In the genomic region with DNA sequence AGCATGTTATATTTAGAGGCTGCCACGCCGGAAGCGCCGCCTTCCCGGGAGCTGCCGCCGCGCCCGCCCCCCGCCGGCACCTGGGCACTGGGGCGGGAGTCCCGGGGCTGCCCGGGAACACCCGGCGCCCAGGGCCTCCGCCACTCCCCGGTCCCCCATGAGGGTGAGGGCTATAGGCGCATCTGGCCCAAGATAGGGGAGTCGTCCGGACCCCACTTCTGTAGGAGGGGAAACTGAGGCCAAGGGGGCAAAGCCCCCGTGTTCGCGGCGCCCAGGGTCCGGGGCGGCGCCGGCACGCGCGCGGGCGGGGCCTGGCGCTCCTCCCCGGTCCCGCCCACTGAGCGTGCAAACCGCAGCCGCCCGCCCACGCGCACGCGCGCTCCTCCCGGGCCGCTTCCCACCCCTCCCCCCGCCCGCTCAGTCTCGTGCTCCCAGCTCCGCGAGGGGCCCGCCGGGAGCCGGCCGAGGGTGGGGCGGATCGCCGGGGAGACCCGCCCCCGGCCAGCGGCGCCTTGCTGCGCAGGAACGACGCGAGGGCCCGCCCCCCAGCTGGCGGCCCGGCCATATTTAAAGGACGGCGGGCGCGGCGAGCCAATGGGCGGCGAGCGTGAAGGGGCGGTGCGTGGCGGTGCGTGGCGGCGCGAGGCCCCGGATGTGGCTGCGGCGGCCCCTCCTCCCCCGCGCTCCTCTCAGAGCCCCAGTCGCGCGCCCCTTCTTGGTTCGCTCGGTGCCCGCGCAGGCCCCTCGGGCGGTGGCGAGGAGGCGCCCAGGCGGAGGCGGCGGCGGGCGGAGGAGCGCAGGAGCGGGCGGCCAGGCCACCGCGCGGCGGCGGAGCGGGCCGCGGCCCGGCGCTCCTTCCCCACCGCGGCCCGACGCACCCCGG, we compare ENCODE assay signal across 9 cellular contexts. TPM values are rescaled to one million over a fixed set of nuclear protein-coding genes. Genes with fewer than 3 reads are reported as not detected.
DNase-seq lines count a peak whose midpoint lies in the region; ATAC-seq, FAIRE-seq and TF ChIP-seq lines count a peak whose summit lies in the region.
"Had no signal": no experiment of that assay in that cellular context is flagged by ENCODE, and none has a peak within 500 bp of the region (broad histone marks: within the 10 kb centered on the region; RNA-seq: fewer than 3 reads in every experiment).

A gene (plus strand): TSS at position 700 of the 883 bp plus-strand sequence. CDS start 192 bp downstream, outside the sequence.

- DNase-seq in AML-193 (lab: John Stamatoyannopoulos, UW) (peak; percentile 89 to 94), NCI-H510A (lab: John Stamatoyannopoulos, UW) (peak; percentile 90), cerebellar nuclear complex (lab: John Stamatoyannopoulos, UW) (peak; percentile 60 to 63), kidney (peak; percentile 99)
- peak; percentile 97 for DNase-seq in activated CD4-positive, alpha-beta T cell treated with anti-CD3 and anti-CD28 coated beads for 1 hour
- peak; percentile 98 for DNase-seq in stimulated activated CD4-positive, alpha-beta T cell treated with anti-CD3 and anti-CD28 coated beads, Interleukin-15, amount 100 ng/mL, for 1 hour (ENCODE audit: low read depth in 1 of 2, low spot score in 1 of 2)

- H3K27ac ChIP-seq in kidney (ENCODE audit: low read depth in 2 of 2, low read length in 2 of 2) = peak within 1 kb of the TSS; percentile 94 to 95

- TF ChIP-seq CTCF in kidney (IDR thresholded peaks at IDR 0.05; ENCODE audit: borderline replicate concordance, extremely low read depth, insufficient read depth) = no peak

- ATAC-seq in HG03432 (IDR thresholded peaks at IDR 0.05; ENCODE audit: unreplicated experiment) = peak; percentile 79

- H3K4me1 ChIP-seq in kidney (ENCODE audit: control insufficient read depth in 1 of 2, insufficient read depth in 1 of 2, low read depth in 1 of 2, low read length in 2 of 2) = peaks cover 10 to 31% of the 10 kb centered on the region in 2 donors

- intact Hi-C loops in kidney (cut with DNase I) = no loop called here

- peaks cover 14 to 21% of the 10 kb centered on the region in 2 donors for H3K36me3 ChIP-seq in kidney (ENCODE audit: control insufficient read depth in 1 of 2, insufficient read depth in 2 of 2, low read length in 2 of 2)

- no peak for FAIRE-seq in kidney (lab: Jason Lieb, UNC)
- FAIRE-seq: TTC549 had no signal

- TF ChIP-seq POLR2A in GM19193 (IDR thresholded peaks at IDR 0.05; ENCODE audit: extremely low read depth, insufficient read depth, insufficient read length) = peak; percentile 52

- no peaks in the 10 kb centered on the region for H3K9me3 ChIP-seq in kidney (ENCODE audit: control insufficient read depth in 1 of 2, low read length in 2 of 2)

- peak within 1 kb of the TSS; percentile 54 to 73 for H3K9ac ChIP-seq in kidney (ENCODE audit: low read length in 2 of 2)

- H3K4me3 ChIP-seq in kidney (ENCODE audit: low read length in 2 of 2) = peak within 1 kb of the TSS; percentile 56 to 64

RNA-seq across cellular contexts. Expression of the gene that starts here (rescaled TPM):
- total RNA-seq in kidney = 31.6 TPM
- 18.0 TPM for polyA plus RNA-seq in kidney (ENCODE audit: insufficient read depth, low read depth, low replicate concordance)

Comparison
In these comparisons a context has a peak if more than half of its experiments do, and no peak if none do; other contexts are left out.
1. Peak in every context shown above with its lines: DNase-seq, ATAC-seq, H3K4me3 ChIP-seq and H3K27ac ChIP-seq.